In genomic region chr5:57028166-57028565, GRCh38 we compare ENCODE assay signal across 29 cellular contexts.
"Had no signal": no experiment of that assay in that cellular context is flagged by ENCODE, and none has a peak within 500 bp of the region (broad histone marks: within the 10 kb centered on the region; RNA-seq: fewer than 3 reads in every experiment).

No MANE protein-coding gene starts in this region.

- H3K9me3 ChIP-seq: SJSA1 had no signal

- H3K4me1 ChIP-seq: breast epithelium, SJSA1 had no signal

- H3K9me3 Mint-ChIP-seq: activated naive CD4-positive, alpha-beta T cell treated with anti-CD3 and anti-CD28 coated beads, Interleukin-2, amount 50 U/mL, for 24 hours; activated T-cell treated with anti-CD3 and anti-CD28 coated beads, Interleukin-2, amount 50 U/mL, for 24 hours; activated T-helper 1 cell treated with anti-CD3 and anti-CD28 coated beads, Interleukin-12 subunit alpha, Interleukin-12 subunit beta, Interleukin-2, Interleukin-4 antibody, amounts not matched to agents 30 ng/mL and 10 ng/mL and 1 ng/mL, durations not matched to agents 14 hours and 24 hours and 36 hours; T-helper 1 cell treated with Interleukin-12 subunit alpha and Interleukin-12 subunit beta and Interleukin-4 antibody, amounts not matched to agents 30 μg/mL and 1 μg/mL, for 36 hours had no signal

- H3K27me3 ChIP-seq: breast epithelium had no signal

- DNase-seq: activated CD4-positive, alpha-beta T cell treated with anti-CD3 and anti-CD28 coated beads for 1 hour; activated CD4-positive, alpha-beta T cell treated with anti-CD3 and anti-CD28 coated beads, Interleukin-2, amount 10 ng/mL, durations not matched to agents 24 days and 14 days; activated CD4-positive, alpha-beta T cell treated with anti-CD3 and anti-CD28 coated beads, Interleukin-2, amount 50 U/mL, for 48 hours; activated CD8-positive, alpha-beta memory T cell treated with anti-CD3 and anti-CD28 coated beads, Interleukin-2, amount 10 ng/mL, durations not matched to agents 7 days and 5 days; activated effector memory CD4-positive, alpha-beta T cell treated with Interleukin-2 at 50 U/mL for 16 hours; activated naive CD4-positive, alpha-beta T cell; activated T-cell treated with anti-CD3 and anti-CD28 coated beads, Interleukin-2, amount 50 U/mL, for 24 hours; aorta; central memory CD4-positive, alpha-beta T cell; Karpas-422; MM.1S; NCI-H1105; NCI-H1436; NCI-H2029 treated with DMSO at 0.1 percent for 48 hours; NCI-H345; NCI-H510A; NCI-H526 treated with DMSO at 0.1 percent for 48 hours; NK-92 treated with Interleukin-12 subunit alpha and Interleukin-12 subunit beta, amount 100 ng/mL, for 24 hours; PC-3; SHP77 had no signal

- H3K4me3 Mint-ChIP-seq: activated CD4-positive, alpha-beta T cell treated with anti-CD3 and anti-CD28 coated beads, Interleukin-2, amount 10 ng/mL, durations not matched to agents 24 days and 14 days; activated CD8-positive, alpha-beta memory T cell treated with anti-CD3 and anti-CD28 coated beads, Interleukin-2, amount 10 ng/mL, durations not matched to agents 7 days and 5 days; activated naive CD4-positive, alpha-beta T cell treated with anti-CD3 and anti-CD28 coated beads, Interleukin-2, amount 50 U/mL, for 24 hours; activated T-cell treated with anti-CD3 and anti-CD28 coated beads, Interleukin-2, amount 50 U/mL, for 24 hours; activated T-helper 1 cell treated with anti-CD3 and anti-CD28 coated beads, Interleukin-12 subunit alpha, Interleukin-12 subunit beta, Interleukin-2, Interleukin-4 antibody, amounts not matched to agents 30 ng/mL and 10 ng/mL and 1 ng/mL, durations not matched to agents 14 hours and 24 hours and 36 hours; T-helper 1 cell treated with Interleukin-12 subunit alpha and Interleukin-12 subunit beta and Interleukin-4 antibody, amounts not matched to agents 30 μg/mL and 1 μg/mL, for 36 hours; WTC11 had no signal

- FAIRE-seq: RCC 7860, TTC549 had no signal

- H3K27me3 Mint-ChIP-seq: activated naive CD4-positive, alpha-beta T cell treated with anti-CD3 and anti-CD28 coated beads, Interleukin-2, amount 50 U/mL, for 24 hours; activated T-cell treated with anti-CD3 and anti-CD28 coated beads, Interleukin-2, amount 50 U/mL, for 24 hours had no signal

- H3K36me3 ChIP-seq: breast epithelium, SJSA1 had no signal

- H3K27ac Mint-ChIP-seq: activated CD4-positive, alpha-beta T cell treated with anti-CD3 and anti-CD28 coated beads, Interleukin-2, amount 10 ng/mL, durations not matched to agents 24 days and 14 days; activated CD8-positive, alpha-beta memory T cell treated with anti-CD3 and anti-CD28 coated beads, Interleukin-2, amount 10 ng/mL, durations not matched to agents 7 days and 5 days; activated naive CD4-positive, alpha-beta T cell treated with anti-CD3 and anti-CD28 coated beads, Interleukin-2, amount 50 U/mL, for 24 hours; activated T-cell treated with anti-CD3 and anti-CD28 coated beads, Interleukin-2, amount 50 U/mL, for 24 hours; activated T-helper 1 cell treated with anti-CD3 and anti-CD28 coated beads, Interleukin-12 subunit alpha, Interleukin-12 subunit beta, Interleukin-2, Interleukin-4 antibody, amounts not matched to agents 30 ng/mL and 10 ng/mL and 1 ng/mL, durations not matched to agents 14 hours and 24 hours and 36 hours; T-helper 1 cell treated with Interleukin-12 subunit alpha and Interleukin-12 subunit beta and Interleukin-4 antibody, amounts not matched to agents 30 μg/mL and 1 μg/mL, for 36 hours; WTC11 had no signal

- H3K36me3 Mint-ChIP-seq: activated naive CD4-positive, alpha-beta T cell treated with anti-CD3 and anti-CD28 coated beads, Interleukin-2, amount 50 U/mL, for 24 hours; WTC11 had no signal

- H3K4me3 ChIP-seq: breast epithelium, SJSA1 had no signal

- H3K4me1 Mint-ChIP-seq: WTC11 had no signal

- H3K27ac ChIP-seq: breast epithelium, SJSA1 had no signal

- ATAC-seq: activated CD8-positive, alpha-beta memory T cell treated with anti-CD3 and anti-CD28 coated beads, Interleukin-2, amount 10 ng/mL, durations not matched to agents 7 days and 5 days; PC-3; SK-N-SH treated with all-trans-retinoic acid at 6 μM for 48 hours; WTC11 had no signal
